In the genomic region with DNA sequence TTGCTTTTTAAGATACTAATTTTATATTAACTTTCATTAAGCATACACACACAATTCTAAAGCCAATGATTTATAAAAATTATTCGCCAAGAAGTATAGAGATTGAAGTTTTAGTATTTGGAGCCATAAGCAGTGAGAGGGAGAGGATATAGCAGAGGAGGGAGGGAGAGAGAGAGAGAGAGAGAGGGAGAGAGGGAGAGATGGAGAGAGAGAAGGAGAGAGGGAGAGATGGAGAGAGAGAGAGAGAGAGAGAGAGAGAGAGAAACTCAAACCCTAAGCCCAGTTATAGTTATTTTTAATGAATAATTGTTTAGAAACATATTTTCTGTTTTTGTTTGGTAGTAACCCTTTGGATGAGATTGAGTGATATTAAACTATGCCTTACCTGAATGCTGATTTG, we compare ENCODE assay signal across 19 cellular contexts. TPM values are rescaled to one million over a fixed set of nuclear protein-coding genes. Genes with fewer than 3 reads are reported as not detected.
DNase-seq lines count a peak whose midpoint lies in the region; ATAC-seq and TF ChIP-seq lines count a peak whose summit lies in the region.
"Had no signal": no experiment of that assay in that cellular context is flagged by ENCODE, and none has a peak within 500 bp of the region (broad histone marks: within the 10 kb centered on the region; RNA-seq: fewer than 3 reads in every experiment).

No MANE protein-coding gene starts in this region.

- peak overlapping the region; percentile 28 for H3K4me3 Mint-ChIP-seq in natural killer cell
- no peak overlapping the region for H3K4me3 Mint-ChIP-seq in natural killer cell treated with Interleukin-12 subunit alpha and Interleukin-12 subunit beta and Interleukin-15 and Interleukin-18, amount 100 ng/mL, for 72 hours
- H3K4me3 Mint-ChIP-seq: CD8-positive, alpha-beta T cell; H9; IgD-negative memory B cell had no signal

- H3K36me3 Mint-ChIP-seq in natural killer cell, result no peaks in the 10 kb centered on the region
- H3K36me3 Mint-ChIP-seq in natural killer cell treated with Interleukin-12 subunit alpha and Interleukin-12 subunit beta and Interleukin-15 and Interleukin-18, amount 100 ng/mL, for 72 hours, result no peaks in the 10 kb centered on the region
- H3K36me3 Mint-ChIP-seq: CD8-positive, alpha-beta T cell had no signal

- H3K27ac Mint-ChIP-seq in natural killer cell, result no peak overlapping the region
- no peak overlapping the region for H3K27ac Mint-ChIP-seq in natural killer cell treated with Interleukin-12 subunit alpha and Interleukin-12 subunit beta and Interleukin-15 and Interleukin-18, amount 100 ng/mL, for 72 hours
- H3K27ac Mint-ChIP-seq: CD8-positive, alpha-beta T cell; H9; IgD-negative memory B cell had no signal

- H3K4me1 Mint-ChIP-seq in natural killer cell, result no peaks in the 10 kb centered on the region
- H3K4me1 Mint-ChIP-seq in natural killer cell treated with Interleukin-12 subunit alpha and Interleukin-12 subunit beta and Interleukin-15 and Interleukin-18, amount 100 ng/mL, for 72 hours (ENCODE audit: low read depth in 2 of 2), result no peaks in the 10 kb centered on the region

- H3K27ac ChIP-seq in esophagus squamous epithelium (peak overlapping the region in 3 of 4 donors; percentile 61 to 84 (median 64)), vagina (peak overlapping the region; percentile 94)
- H3K27ac ChIP-seq: BLaER1 treated with 17β-estradiol and CSF1 and Interleukin-3, amounts not matched to agents 10 nM and 100 nM; SK-N-MC had no signal

- H3K9me3 ChIP-seq in esophagus squamous epithelium (no peaks in the 10 kb centered on the region), vagina (no peaks in the 10 kb centered on the region)

- H3K27me3 Mint-ChIP-seq in natural killer cell (ENCODE audit: low read depth in 2 of 2), result peaks cover 7 to 22% of the 10 kb centered on the region in 2 donors
- H3K27me3 Mint-ChIP-seq in natural killer cell treated with Interleukin-12 subunit alpha and Interleukin-12 subunit beta and Interleukin-15 and Interleukin-18, amount 100 ng/mL, for 72 hours, result peaks cover 24 to 57% of the 10 kb centered on the region in 2 donors

- no peak for ATAC-seq in natural killer cell
- ATAC-seq in natural killer cell treated with Interleukin-12 subunit alpha and Interleukin-12 subunit beta and Interleukin-15 and Interleukin-18, amount 100 ng/mL, for 72 hours, result no peak
- no peak for ATAC-seq in HG03442 (IDR thresholded peaks at IDR 0.05; ENCODE audit: unreplicated experiment)
- ATAC-seq: CD8-positive, alpha-beta T cell had no signal

- H3K36me3 ChIP-seq in esophagus squamous epithelium, result no peaks in the 10 kb centered on the region
- H3K36me3 ChIP-seq in vagina, result no peaks in the 10 kb centered on the region
- H3K36me3 ChIP-seq: BLaER1 treated with 17β-estradiol and CSF1 and Interleukin-3, amounts not matched to agents 10 nM and 100 nM had no signal

- H3K4me3 ChIP-seq in esophagus squamous epithelium, result peak overlapping the region in 2 of 4 donors; percentile 11 to 43
- peak overlapping the region; percentile 83 to 98 for H3K4me3 ChIP-seq in foreskin fibroblast (ENCODE audit: low read depth in 1 of 2, low read length in 2 of 2)
- peak overlapping the region; percentile 27 to 89 for H3K4me3 ChIP-seq in vagina
- H3K4me3 ChIP-seq: BLaER1 treated with 17β-estradiol and CSF1 and Interleukin-3, amounts not matched to agents 10 nM and 100 nM; SK-N-MC had no signal

- TF ChIP-seq POLR2A in esophagus squamous epithelium (IDR thresholded peaks at IDR 0.05) (no peak), vagina (IDR thresholded peaks at IDR 0.05) (no peak)

- DNase-seq in natural killer cell (no peak), esophagus squamous epithelium (lab: John Stamatoyannopoulos, UW) (no peak), foreskin fibroblast (no peak), vagina (ENCODE audit: extremely low spot score in 2 of 2) (no peak), cardiac septum (ENCODE audit: low spot score) (no peak), SK-N-DZ (ENCODE audit: low spot score) (no peak)
- no peak for DNase-seq in natural killer cell treated with Interleukin-12 subunit alpha and Interleukin-12 subunit beta and Interleukin-15 and Interleukin-18, amount 100 ng/mL, for 72 hours (ENCODE audit: low spot score)
- DNase-seq: 8988T; CD8-positive, alpha-beta T cell; H9; NCI-H1105; NCI-H1694 treated with DMSO at 0.1 percent for 48 hours; NCI-H748 treated with DMSO at 0.1 percent for 48 hours; NK-92 treated with Interleukin-12 subunit alpha and Interleukin-12 subunit beta, amount 100 ng/mL, for 24 hours; Right ventricle myocardium superior had no signal

- H3K27me3 ChIP-seq in esophagus squamous epithelium (peaks cover 0 to 79% (median 14%) of the 10 kb centered on the region in 4 donors), vagina (no peaks in the 10 kb centered on the region)

- intact Hi-C loops in natural killer cell (cut with micrococcal nuclease) (no loop called here), esophagus squamous epithelium (cut with DNase I) (no loop called here), vagina (cut with DNase I) (no loop called here), cardiac septum (cut with DNase I) (no loop called here)

- WGBS in esophagus squamous epithelium, 2 donors, result 78 to 89% methylated on average over 1 of the region's 1 CpG

- H3K4me1 ChIP-seq in esophagus squamous epithelium, result peaks cover 0 to 14% (median 5%) of the 10 kb centered on the region in 3 donors
- peaks cover 14% of the 10 kb centered on the region for H3K4me1 ChIP-seq in vagina

- no peaks in the 10 kb centered on the region for H3K9me3 Mint-ChIP-seq in natural killer cell
- H3K9me3 Mint-ChIP-seq in natural killer cell treated with Interleukin-12 subunit alpha and Interleukin-12 subunit beta and Interleukin-15 and Interleukin-18, amount 100 ng/mL, for 72 hours, result no peaks in the 10 kb centered on the region
- H3K9me3 Mint-ChIP-seq: CD8-positive, alpha-beta T cell; H9; IgD-negative memory B cell had no signal

- TF ChIP-seq CTCF in natural killer cell (IDR thresholded peaks at IDR 0.05) (no peak), esophagus squamous epithelium (IDR thresholded peaks at IDR 0.05) (no peak), foreskin fibroblast (IDR thresholded peaks at IDR 0.05; ENCODE audit: low read depth, low read length) (no peak), vagina (IDR thresholded peaks at IDR 0.05) (peak in 1 of 3 experiments; percentile 50)

RNA-seq across cellular contexts. Expression of a gene that starts 5.3 kb away (rescaled TPM):
- total RNA-seq in natural killer cell, result not detected
- not detected for total RNA-seq in natural killer cell treated with Interleukin-12 subunit alpha and Interleukin-12 subunit beta and Interleukin-15 and Interleukin-18, amount 100 ng/mL, for 72 hours
- 10 to 100 TPM in 1 of 4 donors, 1 to 10 TPM in 3; 3.1 to 33.0 (median 4.9) TPM for total RNA-seq in esophagus squamous epithelium
- total RNA-seq in vagina, result 214 TPM
- total RNA-seq in cardiac septum, result 0.83 TPM
- polyA plus RNA-seq in SK-N-DZ (2014; cell fraction: cytosol; rRNA removed), result not detected in 2 replicates
- polyA plus RNA-seq in SK-N-DZ (2014; cell fraction: nucleus; rRNA removed), result not detected in 2 replicates
- total RNA-seq: CD8-positive, alpha-beta T cell had no signal
- polyA plus RNA-seq: IgD-negative memory B cell had no signal
